ENCODE assay signal across 8 cellular contexts in the genomic region with DNA sequence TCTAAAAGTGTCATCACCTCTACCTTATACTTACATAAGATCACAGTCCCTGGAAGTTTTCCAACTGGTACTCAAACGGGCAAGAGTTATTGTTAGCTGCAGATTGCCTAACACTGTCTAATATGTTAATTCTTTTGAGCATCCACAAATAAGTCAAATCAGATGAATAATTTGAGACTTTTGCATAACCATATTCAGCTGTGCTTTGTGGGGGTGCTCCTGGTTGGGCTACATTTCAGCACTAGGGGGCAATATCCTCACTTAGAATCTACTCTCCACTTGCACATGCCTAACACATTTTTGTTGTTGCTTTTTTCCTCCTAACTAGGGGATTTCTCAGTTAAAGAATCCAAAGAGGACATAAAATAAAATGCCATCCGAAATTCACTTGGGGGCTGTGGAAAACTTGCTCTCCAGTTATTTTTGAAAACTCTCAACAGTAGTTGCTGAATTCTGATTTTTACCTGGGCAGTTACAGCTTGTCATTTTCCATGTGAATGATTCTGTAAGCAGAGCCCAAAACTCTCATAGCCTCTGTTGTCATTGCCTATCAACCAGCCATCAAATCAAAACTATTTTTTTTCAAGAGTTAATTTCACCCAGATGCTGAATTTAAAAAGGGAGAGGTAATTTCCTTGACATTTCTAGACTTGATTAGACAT.
DNase-seq lines count a peak whose midpoint lies in the region; ATAC-seq and TF ChIP-seq lines count a peak whose summit lies in the region.

No MANE protein-coding gene starts in this region.

- no peak overlapping the region for H2BK12ac ChIP-seq in trophoblast cell (ENCODE audit: low read length)

- peak in 2 of 3 donors; percentile 26 to 47 for DNase-seq in CD4-positive, CD25-positive, alpha-beta regulatory T cell
- DNase-seq in NCI-H146 treated with DMSO at 0.1 percent for 48 hours (lab: John Stamatoyannopoulos, UW; ENCODE audit: unreplicated experiment), result peak; percentile 69
- peak; percentile 38 for DNase-seq in WERI-Rb-1
- peak; percentile 66 for DNase-seq in fibroblast of mammary gland (ENCODE audit: low read depth)
- DNase-seq in trophoblast cell, result peak; percentile 8 to 58
- DNase-seq in activated CD4-positive, CD25-positive, alpha-beta regulatory T cell treated with anti-CD3 and anti-CD28 coated beads, Interleukin-2, amount 50 U/mL, for 72 hours, result no peak

- no peaks in the 10 kb centered on the region for H3K9me3 Mint-ChIP-seq in CD4-positive, CD25-positive, alpha-beta regulatory T cell

- H3K27ac Mint-ChIP-seq in CD4-positive, CD25-positive, alpha-beta regulatory T cell, result no peak overlapping the region

- no peak overlapping the region for H4K8ac ChIP-seq in trophoblast cell (ENCODE audit: low read depth, low read length)

- no peaks in the 10 kb centered on the region for H3K4me1 Mint-ChIP-seq in CD4-positive, CD25-positive, alpha-beta regulatory T cell

- peaks cover 26% of the 10 kb centered on the region for H3K27me3 Mint-ChIP-seq in CD4-positive, CD25-positive, alpha-beta regulatory T cell

- H3K36me3 ChIP-seq in CD4-positive, CD25-positive, alpha-beta regulatory T cell (ENCODE audit: control insufficient read depth, insufficient read depth, low read length), result no peaks in the 10 kb centered on the region
- H3K36me3 ChIP-seq in WERI-Rb-1, result no peaks in the 10 kb centered on the region
- no peaks in the 10 kb centered on the region for H3K36me3 ChIP-seq in trophoblast cell (ENCODE audit: control insufficient read depth in 1 of 2, insufficient read depth in 2 of 2, low read length in 2 of 2)

- no peak overlapping the region for H4K91ac ChIP-seq in trophoblast cell (ENCODE audit: low read depth, low read length)

- H2AK5ac ChIP-seq in trophoblast cell (ENCODE audit: low read length), result no peak overlapping the region

- no peak overlapping the region for H3K9ac ChIP-seq in trophoblast cell (ENCODE audit: low read length)

- no peak overlapping the region for H3K4me2 ChIP-seq in trophoblast cell (ENCODE audit: low read length)

- no peak overlapping the region for H2BK120ac ChIP-seq in trophoblast cell (ENCODE audit: insufficient read depth, low read length, poor library complexity)

- no peaks in the 10 kb centered on the region for H3K79me1 ChIP-seq in trophoblast cell (ENCODE audit: low read length)

- peak; percentile 78 for TF ChIP-seq CTCF in WERI-Rb-1 (IDR thresholded peaks at IDR 0.05; ENCODE audit: low read depth, low read length)
- peak; percentile 84 for TF ChIP-seq CTCF in fibroblast of mammary gland (conservative IDR thresholded peaks at IDR 0.05; ENCODE audit: control insufficient read depth, insufficient read depth, low read depth, low read length)

- WGBS in trophoblast cell (ENCODE audit: extremely low coverage, insufficient coverage, insufficient read length), result no CpG with 5 or more reads among the region's 2 CpGs

- ATAC-seq in CD4-positive, CD25-positive, alpha-beta regulatory T cell (ENCODE audit: low read depth in 2 of 2), result no peak
- peak; percentile 91 for ATAC-seq in GM18502 (IDR thresholded peaks at IDR 0.05; ENCODE audit: poor library complexity, unreplicated experiment)
- peak; percentile 70 for ATAC-seq in HG02840 (IDR thresholded peaks at IDR 0.05; ENCODE audit: low FRiP score, unreplicated experiment)

- no peak overlapping the region for H4K12ac ChIP-seq in trophoblast cell (ENCODE audit: low read depth, low read length)

- no peaks in the 10 kb centered on the region for H3K4me1 ChIP-seq in CD4-positive, CD25-positive, alpha-beta regulatory T cell (ENCODE audit: control insufficient read depth, insufficient read depth, low read length, poor library complexity, severe bottlenecking)
- no peaks in the 10 kb centered on the region for H3K4me1 ChIP-seq in trophoblast cell (ENCODE audit: control insufficient read depth in 1 of 2, insufficient read depth in 2 of 2, low read length in 2 of 2)

- H3K18ac ChIP-seq in trophoblast cell (ENCODE audit: low read length), result no peak overlapping the region

- H3K14ac ChIP-seq in trophoblast cell (ENCODE audit: low read length), result no peak overlapping the region

- H3K4me3 Mint-ChIP-seq in CD4-positive, CD25-positive, alpha-beta regulatory T cell, result no peak overlapping the region

- peaks cover 2% of the 10 kb centered on the region for H3K27me3 ChIP-seq in CD4-positive, CD25-positive, alpha-beta regulatory T cell (ENCODE audit: control insufficient read depth, insufficient read depth, low read length)
- H3K27me3 ChIP-seq in WERI-Rb-1 (ENCODE audit: insufficient read depth, low read depth, severe bottlenecking) (no peaks in the 10 kb centered on the region), trophoblast cell (ENCODE audit: insufficient read depth, low read length) (no peaks in the 10 kb centered on the region)

- no peak overlapping the region for H2AFZ ChIP-seq in trophoblast cell (ENCODE audit: insufficient read depth, low read length, poor library complexity)

- H3K36me3 Mint-ChIP-seq in CD4-positive, CD25-positive, alpha-beta regulatory T cell, result no peaks in the 10 kb centered on the region

- no peak overlapping the region for H3K27ac ChIP-seq in CD4-positive, CD25-positive, alpha-beta regulatory T cell (ENCODE audit: insufficient read depth, low read length, poor library complexity, severe bottlenecking)
- H3K27ac ChIP-seq in WERI-Rb-1, result no peak overlapping the region
- H3K27ac ChIP-seq in trophoblast cell (ENCODE audit: low read depth, low read length), result no peak overlapping the region

- H3K4ac ChIP-seq in trophoblast cell (ENCODE audit: low read depth, low read length), result no peak overlapping the region

- no peaks in the 10 kb centered on the region for H3K79me2 ChIP-seq in trophoblast cell (ENCODE audit: control insufficient read depth, insufficient read depth, low read length, poor library complexity)

- H3K23ac ChIP-seq in trophoblast cell (ENCODE audit: low read length), result no peak overlapping the region

- no peaks in the 10 kb centered on the region for H3K9me3 ChIP-seq in CD4-positive, CD25-positive, alpha-beta regulatory T cell (ENCODE audit: control insufficient read depth in 2 of 2, low read length in 2 of 2)
- H3K9me3 ChIP-seq in WERI-Rb-1 (ENCODE audit: severe bottlenecking) (no peaks in the 10 kb centered on the region), trophoblast cell (ENCODE audit: insufficient read depth, low read depth, low read length) (no peaks in the 10 kb centered on the region)

- H3K4me3 ChIP-seq in CD4-positive, CD25-positive, alpha-beta regulatory T cell (ENCODE audit: low read depth, low read length), result no peak overlapping the region
- H3K4me3 ChIP-seq in WERI-Rb-1 (ENCODE audit: low read depth, low read length), result no peak overlapping the region
- no peak overlapping the region for H3K4me3 ChIP-seq in fibroblast of mammary gland (ENCODE audit: control insufficient read depth, low read depth, low read length)
- H3K4me3 ChIP-seq in trophoblast cell (ENCODE audit: low read depth, low read length), result no peak overlapping the region

- H2BK5ac ChIP-seq in trophoblast cell (ENCODE audit: low read depth, low read length, poor library complexity), result no peak overlapping the region

Comparison
In these comparisons a context has a peak if more than half of its experiments do, and no peak if none do; other contexts are left out.
1. ATAC-seq: peak in GM18502 (single experiment) and HG02840 (single experiment); none in CD4-positive, CD25-positive, alpha-beta regulatory T cell (0 of 2).